Comparison of ENCODE assay signal across 1 cellular context in the genomic region with DNA sequence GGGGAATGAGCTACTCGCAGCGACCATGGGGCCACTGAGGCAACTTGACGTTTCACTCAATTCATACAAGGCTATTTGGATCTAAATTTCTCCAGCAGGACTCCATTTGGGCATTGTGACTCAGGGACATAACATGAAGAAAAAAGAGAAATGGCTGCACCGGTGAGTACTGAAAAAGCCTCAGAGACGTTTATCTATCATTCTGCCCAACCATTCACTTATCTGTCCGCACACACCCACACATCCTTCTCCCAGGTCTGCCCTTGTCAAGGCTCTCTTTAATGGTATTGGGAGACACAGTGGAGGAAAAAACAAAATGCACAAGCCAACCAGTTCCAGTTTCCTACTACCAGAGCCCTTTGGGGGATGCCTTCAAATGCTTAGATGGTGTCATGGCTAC.
TF ChIP-seq lines count a peak whose summit lies in the region.

No MANE protein-coding gene starts in this region.

TF ChIP-seq in K562, 482 proteins besides CTCF, POLR2A, EP300 and RAD21 (continued from another document and continues in another):
- TF ChIP-seq ZNF780A (CRISPR knock-in tag; IDR thresholded peaks at IDR 0.05) (no peak), MLLT1 (IDR thresholded peaks at IDR 0.05) (no peak), CBX5 (IDR thresholded peaks at IDR 0.05; ENCODE audit: borderline replicate concordance, low read depth) (no peak), PRMT5 (CRISPR knock-in tag; IDR thresholded peaks at IDR 0.05) (no peak), CREB1 (IDR thresholded peaks at IDR 0.05) (no peak), CREB1 (CRISPR knock-in tag; IDR thresholded peaks at IDR 0.05) (no peak), SMAD3 (CRISPR knock-in tag; conservative IDR thresholded peaks at IDR 0.05) (no peak), ELF2 (CRISPR knock-in tag; IDR thresholded peaks at IDR 0.05) (no peak), ZFP1 (CRISPR knock-in tag; IDR thresholded peaks at IDR 0.05) (no peak), RCOR1 (IDR thresholded peaks at IDR 0.05; ENCODE audit: borderline replicate concordance in 1 of 2, low read depth in 2 of 2, low read length in 2 of 2) (peak; percentile 58 to 93; a peak in 3 of 4 replicates), ZBTB2 (IDR thresholded peaks at IDR 0.05) (no peak), KLF16 (IDR thresholded peaks at IDR 0.05) (peak; percentile 79), FIP1L1 (IDR thresholded peaks at IDR 0.05; ENCODE audit: low read depth, low read length, poor library complexity, severe bottlenecking) (no peak), ELK3 (CRISPR knock-in tag; IDR thresholded peaks at IDR 0.05) (no peak), ZNF592 (IDR thresholded peaks at IDR 0.05) (peak; percentile 63; the same call in 1 of the 2 replicates), CEBPG (CRISPR knock-in tag; IDR thresholded peaks at IDR 0.05) (no peak), CEBPG (tag; conservative IDR thresholded peaks at IDR 0.05 in 1 of 2, IDR thresholded peaks at IDR 0.05 in 1 of 2) (no peak), CTBP1 (IDR thresholded peaks at IDR 0.05; ENCODE audit: borderline replicate concordance) (peak; percentile 79; the same call in 1 of the 2 replicates), ZNF444 (CRISPR knock-in tag; IDR thresholded peaks at IDR 0.05) (no peak), ZNF644 (tag; IDR thresholded peaks at IDR 0.05; ENCODE audit: low read depth) (no peak), ZEB2 (IDR thresholded peaks at IDR 0.05) (peak; percentile 84; the same call in 1 of the 2 replicates), MAZ (CRISPR knock-in tag; conservative IDR thresholded peaks at IDR 0.05 in 1 of 2, IDR thresholded peaks at IDR 0.05 in 1 of 2) (no peak), EZH2 (IDR thresholded peaks at IDR 0.05; ENCODE audit: borderline replicate concordance, low read depth, low read length) (no peak), SIX5 (IDR thresholded peaks at IDR 0.05; ENCODE audit: borderline replicate concordance in 1 of 2, insufficient read depth in 1 of 2, low read depth in 1 of 2, low read length in 2 of 2) (no peak), HMBOX1 (IDR thresholded peaks at IDR 0.05) (peak; percentile 50; the same call in 1 of the 2 replicates), MCM7 (IDR thresholded peaks at IDR 0.05) (no peak), ZNF121 (CRISPR knock-in tag; conservative IDR thresholded peaks at IDR 0.05) (no peak), CHD4 (IDR thresholded peaks at IDR 0.05; ENCODE audit: insufficient read depth, insufficient replicate concordance, low read depth, low read length, poor library complexity, severe bottlenecking) (no peak), ELF4 (CRISPR knock-in tag; IDR thresholded peaks at IDR 0.05) (no peak), MCM2 (IDR thresholded peaks at IDR 0.05; ENCODE audit: low read depth) (no peak), RBM15 (IDR thresholded peaks at IDR 0.05; ENCODE audit: insufficient read depth, low read length) (no peak), SP1 (CRISPR knock-in tag; IDR thresholded peaks at IDR 0.05) (no peak), TCF3 (CRISPR knock-in tag; IDR thresholded peaks at IDR 0.05) (peak; percentile 88), MYNN (IDR thresholded peaks at IDR 0.05) (peak; percentile 36; the same call in 1 of the 2 replicates), MYNN (CRISPR knock-in tag; IDR thresholded peaks at IDR 0.05) (no peak), TFAM (CRISPR knock-in tag; conservative IDR thresholded peaks at IDR 0.05) (no peak), RBM14 (IDR thresholded peaks at IDR 0.05; ENCODE audit: borderline replicate concordance, insufficient read depth, low read depth, low read length) (no peak), SIN3B (IDR thresholded peaks at IDR 0.05; ENCODE audit: low read depth) (no peak), HDGF (IDR thresholded peaks at IDR 0.05) (no peak), KDM1A (IDR thresholded peaks at IDR 0.05) (0 out of 4 replicates have a peak, but pooled peaks of 1 of the 2 experiments have one; percentile 10), NCOA2 (IDR thresholded peaks at IDR 0.05; ENCODE audit: partially characterized antibody in 2 of 2) (no peak), DEAF1 (CRISPR knock-in tag; IDR thresholded peaks at IDR 0.05) (no peak), DPF2 (IDR thresholded peaks at IDR 0.05) (peak; percentile 93), HDAC8 (tag; IDR thresholded peaks at IDR 0.05) (no peak), MEIS2 (IDR thresholded peaks at IDR 0.05; ENCODE audit: partially characterized antibody) (peak; percentile 85), ARID1B (IDR thresholded peaks at IDR 0.05) (peak; percentile 94), TCF7L2 (IDR thresholded peaks at IDR 0.05; ENCODE audit: low read depth, low read length) (no peak), GATAD2B (IDR thresholded peaks at IDR 0.05; ENCODE audit: borderline replicate concordance) (no peak), GABPA (tag; conservative IDR thresholded peaks at IDR 0.05; ENCODE audit: low read depth) (no peak), MAFG (tag; conservative IDR thresholded peaks at IDR 0.05) (no peak), NELFE (IDR thresholded peaks at IDR 0.05; ENCODE audit: insufficient read depth, insufficient read length) (no peak), ZFP30 (CRISPR knock-in tag; IDR thresholded peaks at IDR 0.05; ENCODE audit: borderline replicate concordance) (no peak), HNRNPH1 (optimal IDR thresholded peaks at IDR 0.05; ENCODE audit: low read depth, low read length) (no peak)
- TF ChIP-seq, protein P1, sequence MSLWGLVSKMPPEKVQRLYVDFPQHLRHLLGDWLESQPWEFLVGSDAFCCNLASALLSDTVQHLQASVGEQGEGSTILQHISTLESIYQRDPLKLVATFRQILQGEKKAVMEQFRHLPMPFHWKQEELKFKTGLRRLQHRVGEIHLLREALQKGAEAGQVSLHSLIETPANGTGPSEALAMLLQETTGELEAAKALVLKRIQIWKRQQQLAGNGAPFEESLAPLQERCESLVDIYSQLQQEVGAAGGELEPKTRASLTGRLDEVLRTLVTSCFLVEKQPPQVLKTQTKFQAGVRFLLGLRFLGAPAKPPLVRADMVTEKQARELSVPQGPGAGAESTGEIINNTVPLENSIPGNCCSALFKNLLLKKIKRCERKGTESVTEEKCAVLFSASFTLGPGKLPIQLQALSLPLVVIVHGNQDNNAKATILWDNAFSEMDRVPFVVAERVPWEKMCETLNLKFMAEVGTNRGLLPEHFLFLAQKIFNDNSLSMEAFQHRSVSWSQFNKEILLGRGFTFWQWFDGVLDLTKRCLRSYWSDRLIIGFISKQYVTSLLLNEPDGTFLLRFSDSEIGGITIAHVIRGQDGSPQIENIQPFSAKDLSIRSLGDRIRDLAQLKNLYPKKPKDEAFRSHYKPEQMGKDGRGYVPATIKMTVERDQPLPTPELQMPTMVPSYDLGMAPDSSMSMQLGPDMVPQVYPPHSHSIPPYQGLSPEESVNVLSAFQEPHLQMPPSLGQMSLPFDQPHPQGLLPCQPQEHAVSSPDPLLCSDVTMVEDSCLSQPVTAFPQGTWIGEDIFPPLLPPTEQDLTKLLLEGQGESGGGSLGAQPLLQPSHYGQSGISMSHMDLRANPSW (CRISPR knock-in tag; IDR thresholded peaks at IDR 0.05), result no peak
- TF ChIP-seq, protein P2, sequence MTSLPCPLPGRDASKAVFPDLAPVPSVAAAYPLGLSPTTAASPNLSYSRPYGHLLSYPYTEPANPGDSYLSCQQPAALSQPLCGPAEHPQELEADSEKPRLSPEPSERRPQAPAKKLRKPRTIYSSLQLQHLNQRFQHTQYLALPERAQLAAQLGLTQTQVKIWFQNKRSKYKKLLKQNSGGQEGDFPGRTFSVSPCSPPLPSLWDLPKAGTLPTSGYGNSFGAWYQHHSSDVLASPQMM (CRISPR knock-in tag; IDR thresholded peaks at IDR 0.05), result no peak
- TF ChIP-seq, protein P3, sequence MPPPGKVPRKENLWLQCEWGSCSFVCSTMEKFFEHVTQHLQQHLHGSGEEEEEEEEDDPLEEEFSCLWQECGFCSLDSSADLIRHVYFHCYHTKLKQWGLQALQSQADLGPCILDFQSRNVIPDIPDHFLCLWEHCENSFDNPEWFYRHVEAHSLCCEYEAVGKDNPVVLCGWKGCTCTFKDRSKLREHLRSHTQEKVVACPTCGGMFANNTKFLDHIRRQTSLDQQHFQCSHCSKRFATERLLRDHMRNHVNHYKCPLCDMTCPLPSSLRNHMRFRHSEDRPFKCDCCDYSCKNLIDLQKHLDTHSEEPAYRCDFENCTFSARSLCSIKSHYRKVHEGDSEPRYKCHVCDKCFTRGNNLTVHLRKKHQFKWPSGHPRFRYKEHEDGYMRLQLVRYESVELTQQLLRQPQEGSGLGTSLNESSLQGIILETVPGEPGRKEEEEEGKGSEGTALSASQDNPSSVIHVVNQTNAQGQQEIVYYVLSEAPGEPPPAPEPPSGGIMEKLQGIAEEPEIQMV (tag; conservative IDR thresholded peaks at IDR 0.05; ENCODE audit: low read depth), result no peak
